Comparison of ENCODE assay signal across 1 cellular context in the genomic region with DNA sequence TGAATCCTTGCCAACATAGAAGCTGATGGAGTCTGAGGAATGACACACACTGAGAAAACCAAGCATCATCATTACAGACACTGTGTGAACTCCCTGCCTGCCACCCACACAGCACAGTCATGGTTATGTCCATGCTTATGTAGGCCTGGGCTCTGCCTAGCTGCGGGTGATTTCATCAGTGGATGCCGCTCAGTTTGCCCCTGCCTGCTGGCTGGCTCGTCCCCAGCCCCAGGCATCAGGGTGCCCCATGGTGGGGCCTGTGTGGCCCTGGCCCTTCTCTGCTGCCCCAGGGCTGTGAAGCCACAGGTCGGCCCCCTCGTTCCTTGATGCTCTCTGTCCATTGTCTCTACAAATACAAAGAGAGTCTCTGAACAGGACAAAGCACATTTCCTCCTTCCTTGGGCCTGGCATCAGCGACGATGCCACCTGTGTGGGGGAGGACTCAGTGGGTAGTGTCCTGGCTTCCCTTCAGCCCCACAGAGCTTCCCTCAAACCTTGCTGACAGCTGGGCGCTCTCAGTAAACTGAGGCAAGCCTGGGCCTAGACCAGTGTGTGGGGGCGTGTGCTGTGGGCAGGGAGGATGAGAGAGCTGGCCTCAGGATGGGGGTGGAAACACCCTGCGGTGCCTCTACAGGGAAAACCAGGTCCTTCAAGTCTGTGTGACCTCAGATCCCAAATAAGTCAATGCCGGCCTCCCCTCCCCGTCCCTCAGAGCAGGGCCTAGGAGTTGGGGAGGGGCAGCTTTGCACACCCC.
TF ChIP-seq lines count a peak whose summit lies in the region.

No MANE protein-coding gene starts in this region.

TF ChIP-seq in H1, 55 proteins besides CTCF, POLR2A, EP300 and RAD21:
- TF ChIP-seq SP2 (IDR thresholded peaks at IDR 0.05; ENCODE audit: low read length) (no peak), BCL11A (IDR thresholded peaks at IDR 0.05; ENCODE audit: low read depth in 2 of 2, low read length in 2 of 2) (no peak), TCF12 (IDR thresholded peaks at IDR 0.05; ENCODE audit: low read depth, low read length) (no peak), POU5F1 (IDR thresholded peaks at IDR 0.05; ENCODE audit: low read depth, low read length) (no peak), SRF (IDR thresholded peaks at IDR 0.05; ENCODE audit: low read depth, low read length) (no peak), GABPA (IDR thresholded peaks at IDR 0.05; ENCODE audit: borderline replicate concordance, insufficient read depth, low read length) (no peak), CBX8 (IDR thresholded peaks at IDR 0.05; ENCODE audit: borderline replicate concordance, low read depth, low read length) (no peak), TEAD4 (IDR thresholded peaks at IDR 0.05; ENCODE audit: low read depth, low read length) (no peak)
TF ChIP-seq in H1: peak in this region for 0.
